In genomic region chr17:28118362-28118761, GRCh38 we compare ENCODE assay signal across 1 cellular context.
TF ChIP-seq lines count a peak whose summit lies in the region.

No MANE protein-coding gene starts in this region.

TF ChIP-seq in liver, 16 proteins besides CTCF, POLR2A, EP300 and RAD21 (continued from another document):
- no peak for TF ChIP-seq ZBTB33 (IDR thresholded peaks at IDR 0.05)
- TF ChIP-seq GABPA (IDR thresholded peaks at IDR 0.05 in 1 of 2, conservative IDR thresholded peaks at IDR 0.05 in 1 of 2) = no peak
- TF ChIP-seq MAX (IDR thresholded peaks at IDR 0.05) = no peak
- TF ChIP-seq TAF1 (conservative IDR thresholded peaks at IDR 0.05) = no peak
- TF ChIP-seq EGR1 (IDR thresholded peaks at IDR 0.05; ENCODE audit: low read depth in 2 of 2) = no peak
- no peak for TF ChIP-seq YY1 (IDR thresholded peaks at IDR 0.05)
- no peak for TF ChIP-seq SP1 (IDR thresholded peaks at IDR 0.05)
- TF ChIP-seq JUND (IDR thresholded peaks at IDR 0.05) = no peak
